ENCODE assay signal across 19 cellular contexts in the genomic region with DNA sequence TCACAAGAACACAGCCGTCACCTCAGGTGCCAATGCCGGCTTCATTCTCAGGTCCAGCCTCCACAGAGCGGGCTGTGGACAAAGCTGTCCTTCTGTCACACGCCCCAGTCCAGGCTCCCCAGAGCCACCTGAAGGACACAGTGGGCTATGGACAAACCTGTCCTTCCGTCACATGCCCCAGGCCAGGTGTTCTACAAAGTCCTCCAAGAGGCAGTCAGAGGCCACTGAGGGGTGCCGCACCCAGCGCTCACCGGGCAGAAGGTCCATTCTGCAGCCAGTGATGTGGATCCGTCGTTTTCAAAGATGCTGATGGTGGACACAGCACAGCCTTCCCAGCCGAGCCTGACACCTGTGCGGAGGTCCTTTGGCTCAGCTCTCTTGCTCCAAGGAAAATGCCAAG.
DNase-seq lines count a peak whose midpoint lies in the region; ATAC-seq and TF ChIP-seq lines count a peak whose summit lies in the region.
"Had no signal": no experiment of that assay in that cellular context is flagged by ENCODE, and none has a peak within 500 bp of the region (broad histone marks: within the 10 kb centered on the region; RNA-seq: fewer than 3 reads in every experiment).

No MANE protein-coding gene starts in this region.

- no peaks in the 10 kb centered on the region for H3K27me3 Mint-ChIP-seq in osteocyte (ENCODE audit: unreplicated experiment)
- peaks cover 2% of the 10 kb centered on the region for H3K27me3 Mint-ChIP-seq in activated CD8-positive, alpha-beta T cell treated with anti-CD3 and anti-CD28 coated beads, Interleukin-2, amount 10 ng/mL, durations not matched to agents 7 days and 5 days (ENCODE audit: low read depth)
- H3K27me3 Mint-ChIP-seq: IgD-negative memory B cell had no signal

- no peak overlapping the region for H3K4me3 Mint-ChIP-seq in osteocyte (ENCODE audit: unreplicated experiment)
- no peak overlapping the region for H3K4me3 Mint-ChIP-seq in activated CD8-positive, alpha-beta T cell treated with anti-CD3 and anti-CD28 coated beads, Interleukin-2, amount 10 ng/mL, durations not matched to agents 7 days and 5 days
- H3K4me3 Mint-ChIP-seq: B cell; CD4-positive, alpha-beta T cell; IgD-negative memory B cell had no signal

- no peak overlapping the region for H3K4me3 ChIP-seq in Peyer's patch
- H3K4me3 ChIP-seq in coronary artery, result no peak overlapping the region
- no peak overlapping the region for H3K4me3 ChIP-seq in upper lobe of right lung

- H3K4me1 Mint-ChIP-seq in osteocyte (ENCODE audit: unreplicated experiment), result no peaks in the 10 kb centered on the region
- no peaks in the 10 kb centered on the region for H3K4me1 Mint-ChIP-seq in activated CD8-positive, alpha-beta T cell treated with anti-CD3 and anti-CD28 coated beads, Interleukin-2, amount 10 ng/mL, durations not matched to agents 7 days and 5 days (ENCODE audit: low read depth)
- H3K4me1 Mint-ChIP-seq: B cell, IgD-negative memory B cell had no signal

- DNase-seq in Peyer's patch (peak in 2 of 3 donors; percentile 30 to 34), coronary artery (ENCODE audit: low spot score) (peak; percentile 38), osteocyte (ENCODE audit: extremely low spot score, unreplicated experiment) (peak; percentile 77), upper lobe of right lung (peak; percentile 31), MV-4-11 (lab: John Stamatoyannopoulos, UW) (no peak), Right ventricle myocardium inferior (ENCODE audit: missing footprints) (no peak)
- no peak for DNase-seq in activated CD8-positive, alpha-beta T cell treated with anti-CD3 and anti-CD28 coated beads, Interleukin-2, amount 10 ng/mL, durations not matched to agents 7 days and 5 days
- DNase-seq: DMS53, Kasumi-1, MM.1S, NCI-H1105, NCI-H187, NCI-H226, NCI-H524 treated with DMSO at 0.1 percent for 48 hours, SIG-M5 had no signal

- no peaks in the 10 kb centered on the region for H3K4me1 ChIP-seq in Peyer's patch
- H3K4me1 ChIP-seq in upper lobe of right lung, result peaks cover 6% of the 10 kb centered on the region

- H3K27ac Mint-ChIP-seq in osteocyte (ENCODE audit: unreplicated experiment), result no peak overlapping the region
- no peak overlapping the region for H3K27ac Mint-ChIP-seq in activated CD8-positive, alpha-beta T cell treated with anti-CD3 and anti-CD28 coated beads, Interleukin-2, amount 10 ng/mL, durations not matched to agents 7 days and 5 days
- H3K27ac Mint-ChIP-seq: B cell; CD4-positive, alpha-beta T cell; IgD-negative memory B cell had no signal

- no peaks in the 10 kb centered on the region for H3K36me3 ChIP-seq in Peyer's patch
- no peaks in the 10 kb centered on the region for H3K36me3 ChIP-seq in upper lobe of right lung

- no peak overlapping the region for H3K27ac ChIP-seq in Peyer's patch
- no peak overlapping the region for H3K27ac ChIP-seq in coronary artery
- H3K27ac ChIP-seq in upper lobe of right lung, result no peak overlapping the region
- H3K27ac ChIP-seq: HL-60 had no signal

- no peaks in the 10 kb centered on the region for H3K36me3 Mint-ChIP-seq in osteocyte (ENCODE audit: unreplicated experiment)
- H3K36me3 Mint-ChIP-seq in activated CD8-positive, alpha-beta T cell treated with anti-CD3 and anti-CD28 coated beads, Interleukin-2, amount 10 ng/mL, durations not matched to agents 7 days and 5 days (ENCODE audit: low read depth), result no peaks in the 10 kb centered on the region
- H3K36me3 Mint-ChIP-seq: IgD-negative memory B cell had no signal

- POLR2A ChIA-PET in activated CD8-positive, alpha-beta T cell treated with anti-CD3 and anti-CD28 coated beads, Interleukin-2, amount 10 ng/mL, durations not matched to agents 7 days and 5 days (lab: Charles Lee), result no interaction called here

- CTCF ChIA-PET in activated CD8-positive, alpha-beta T cell treated with anti-CD3 and anti-CD28 coated beads, Interleukin-2, amount 10 ng/mL, durations not matched to agents 7 days and 5 days (lab: Charles Lee), result no interaction called here

- H3K9me3 ChIP-seq in Peyer's patch (peaks cover 0 to 3% (median 0%) of the 10 kb centered on the region in 4 donors), upper lobe of right lung (no peaks in the 10 kb centered on the region)

- peaks cover 4% of the 10 kb centered on the region for H3K9me3 Mint-ChIP-seq in osteocyte (ENCODE audit: unreplicated experiment)
- H3K9me3 Mint-ChIP-seq in activated CD8-positive, alpha-beta T cell treated with anti-CD3 and anti-CD28 coated beads, Interleukin-2, amount 10 ng/mL, durations not matched to agents 7 days and 5 days (ENCODE audit: insufficient read depth), result no peaks in the 10 kb centered on the region
- H3K9me3 Mint-ChIP-seq: CD4-positive, alpha-beta T cell had no signal

- H3K27me3 ChIP-seq in Peyer's patch (no peaks in the 10 kb centered on the region), upper lobe of right lung (no peaks in the 10 kb centered on the region)

- TF ChIP-seq POLR2A in Peyer's patch (IDR thresholded peaks at IDR 0.05), result no peak

- ATAC-seq in upper lobe of right lung, result no peak
- ATAC-seq in activated CD8-positive, alpha-beta T cell treated with anti-CD3 and anti-CD28 coated beads, Interleukin-2, amount 10 ng/mL, durations not matched to agents 7 days and 5 days, result no peak
- no peak for ATAC-seq in Right ventricle myocardium inferior

- TF ChIP-seq CTCF in Peyer's patch (IDR thresholded peaks at IDR 0.05) (no peak), coronary artery (IDR thresholded peaks at IDR 0.05) (no peak), osteocyte (IDR thresholded peaks at IDR 0.05) (no peak), upper lobe of right lung (IDR thresholded peaks at IDR 0.05) (no peak)

- intact Hi-C loops in upper lobe of right lung (cut with DNase I) (no loop called here), Right ventricle myocardium inferior (cut with DNase I) (no loop called here)

Comparison
In these comparisons a context has a peak if more than half of its experiments do, and no peak if none do; other contexts are left out.
1. DNase-seq: peak in Peyer's patch (2 of 3), coronary artery (single experiment), osteocyte (single experiment) and upper lobe of right lung (single experiment); none in MV-4-11 (single experiment), activated CD8-positive, alpha-beta T cell treated with anti-CD3 and anti-CD28 coated beads, Interleukin-2, amount 10 ng/mL, durations not matched to agents 7 days and 5 days (single experiment) and Right ventricle myocardium inferior (single experiment).